ENCODE assay signal across 8 cellular contexts in the genomic region with DNA sequence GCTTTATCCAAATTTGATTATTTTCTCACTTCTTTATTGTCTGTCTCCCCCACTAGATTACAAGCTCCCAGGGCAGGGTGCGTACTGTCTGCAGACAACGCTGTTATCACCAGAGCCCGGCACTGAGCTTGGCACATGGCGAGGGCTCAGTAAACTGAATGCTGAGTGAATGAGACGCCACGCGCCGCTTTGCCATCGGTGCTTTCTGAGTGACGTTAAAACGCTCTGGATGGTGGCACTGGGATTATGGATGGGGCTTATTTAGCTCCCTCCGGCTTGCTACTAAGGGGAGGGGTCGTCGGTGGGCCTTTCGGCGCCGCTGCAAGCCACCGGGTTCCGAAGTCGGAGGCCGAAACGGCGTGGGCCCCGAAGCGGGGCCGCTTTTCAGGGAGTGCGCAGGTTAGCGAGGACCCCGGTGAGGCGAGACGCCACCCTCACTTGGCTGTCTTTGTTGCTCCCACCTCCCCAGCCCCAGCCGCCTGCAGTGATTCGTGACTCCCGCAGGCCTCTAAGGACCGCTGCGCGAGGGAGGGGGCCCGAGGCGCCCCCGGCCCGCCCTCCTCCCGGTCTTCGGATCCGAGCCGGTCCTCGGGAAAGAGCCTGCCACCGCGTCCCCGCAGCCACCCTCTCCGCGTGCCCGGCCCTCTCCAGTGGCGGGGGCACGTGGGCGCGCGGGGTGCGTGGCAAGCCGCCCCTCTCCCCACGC. TPM values are rescaled to one million over a fixed set of nuclear protein-coding genes. Genes with fewer than 3 reads are reported as not detected.
A peak's percentile ranks its signal among the peaks of the same experiment; 100 is the strongest.
DNase-seq lines count a peak whose midpoint lies in the region; ATAC-seq and TF ChIP-seq lines count a peak whose summit lies in the region.

No MANE protein-coding gene starts in this region.

- ATAC-seq in activated T-cell treated with anti-CD3 and anti-CD28 coated beads, Interleukin-2, amount 50 U/mL, for 72 hours (replicated peaks in 1 of 2) = peak; percentile 51 to 58
- ATAC-seq in gastroesophageal sphincter (peak; percentile 43), HG03565 (IDR thresholded peaks at IDR 0.05; ENCODE audit: unreplicated experiment) (no peak)

- no peak for TF ChIP-seq CTCF in gastroesophageal sphincter (IDR thresholded peaks at IDR 0.05)

- POLR2A ChIA-PET in CD4-positive, alpha-beta memory T cell (lab: Charles Lee; ENCODE audit: partially characterized antibody) = interaction anchor here (0.6 to 1.9 kb wide), 5 partner anchors 58 to 173 kb away, joined by 3 to 6 read pairs (median 3); no protein-coding TSS in a partner anchor

- H3K27me3 Mint-ChIP-seq in CD4-positive, alpha-beta memory T cell = no peaks in the 10 kb centered on the region
- H3K27me3 Mint-ChIP-seq in activated T-cell treated with anti-CD3 and anti-CD28 coated beads, Interleukin-2, amount 50 U/mL, for 72 hours (ENCODE audit: low read depth) = peaks cover 34% of the 10 kb centered on the region

- CTCF ChIA-PET in CD4-positive, alpha-beta memory T cell (lab: Charles Lee; ENCODE audit: partially characterized antibody) = interaction anchor here (1.2 kb wide), 1 partner anchor 119 kb away, joined by 3 read pairs; no protein-coding TSS in a partner anchor

- peak in 4 of 5 donors; percentile 13 to 44 (median 20) for DNase-seq in CD4-positive, alpha-beta memory T cell
- DNase-seq in Jurkat, Clone E6-1 (ENCODE audit: low read depth, low spot score) = no peak
- peak; percentile 4 to 10 for DNase-seq in activated T-cell treated with anti-CD3 and anti-CD28 coated beads, Interleukin-2, amount 50 U/mL, for 72 hours
- DNase-seq in posterior cingulate gyrus = peak in 8 of 10 donors; percentile 15 to 88 (median 46)
- DNase-seq in GM19240 (ENCODE audit: insufficient read length, low spot score) = no peak
- no peak for DNase-seq in GM03348 (ENCODE audit: low spot score)

- H3K27me3 ChIP-seq in CD4-positive, alpha-beta memory T cell (ENCODE audit: insufficient read depth, low read length) = no peaks in the 10 kb centered on the region
- H3K27me3 ChIP-seq in gastroesophageal sphincter = no peaks in the 10 kb centered on the region

- H3K27ac ChIP-seq in CD4-positive, alpha-beta memory T cell (ENCODE audit: low read depth, low read length) = peak overlapping the region; percentile 62
- peak overlapping the region; percentile 93 to 100 (median 96) for H3K27ac ChIP-seq in gastroesophageal sphincter

- H3K36me3 ChIP-seq in CD4-positive, alpha-beta memory T cell (ENCODE audit: insufficient read depth, low read length) = no peaks in the 10 kb centered on the region
- H3K36me3 ChIP-seq in gastroesophageal sphincter = no peaks in the 10 kb centered on the region

- WGBS in gastroesophageal sphincter (ENCODE audit: low coverage in 1 of 2), 2 donors = no CpG with 5 or more reads among the region's 60 CpGs

- peaks cover 22 to 57% (median 42%) of the 10 kb centered on the region in 4 donors for H3K4me1 Mint-ChIP-seq in CD4-positive, alpha-beta memory T cell
- H3K4me1 Mint-ChIP-seq in activated T-cell treated with anti-CD3 and anti-CD28 coated beads, Interleukin-2, amount 50 U/mL, for 72 hours (ENCODE audit: low read depth) = peaks cover 27% of the 10 kb centered on the region

- intact Hi-C loops in CD4-positive, alpha-beta memory T cell (cut with micrococcal nuclease) = loop anchor here (5.0 to 10.0 kb wide), 4 partner anchors 58 to 351 kb away; partner anchors contain the start of genes HTATSF1 and MMGT1
- intact Hi-C loops in posterior cingulate gyrus (cut with DNase I) = loop anchor here (10.0 kb wide), 1 partner anchor 72 kb away; no protein-coding TSS in a partner anchor

- no peaks in the 10 kb centered on the region for H3K9me3 ChIP-seq in CD4-positive, alpha-beta memory T cell (ENCODE audit: control insufficient read depth in 1 of 2, low read length in 2 of 2)
- H3K9me3 ChIP-seq in gastroesophageal sphincter = no peaks in the 10 kb centered on the region

- peaks cover 33% of the 10 kb centered on the region for H3K4me1 ChIP-seq in CD4-positive, alpha-beta memory T cell (ENCODE audit: insufficient read depth, low read length)
- H3K4me1 ChIP-seq in gastroesophageal sphincter = peaks cover 0 to 2% (median 0%) of the 10 kb centered on the region in 3 donors

- peak overlapping the region; percentile 81 to 96 (median 91) for H3K27ac Mint-ChIP-seq in CD4-positive, alpha-beta memory T cell
- peak overlapping the region; percentile 15 for H3K27ac Mint-ChIP-seq in activated T-cell treated with anti-CD3 and anti-CD28 coated beads, Interleukin-2, amount 50 U/mL, for 72 hours

- peak overlapping the region; percentile 52 to 65 for H3K4me3 ChIP-seq in CD4-positive, alpha-beta memory T cell (ENCODE audit: low read length in 2 of 2)
- H3K4me3 ChIP-seq in Jurkat, Clone E6-1 (ENCODE audit: low read length) = peak overlapping the region; percentile 55
- peak overlapping the region; percentile 87 to 98 for H3K4me3 ChIP-seq in gastroesophageal sphincter

- H3K9me3 Mint-ChIP-seq in CD4-positive, alpha-beta memory T cell = no peaks in the 10 kb centered on the region
- peaks cover 0 to 1% of the 10 kb centered on the region in 2 donors for H3K9me3 Mint-ChIP-seq in activated T-cell treated with anti-CD3 and anti-CD28 coated beads, Interleukin-2, amount 50 U/mL, for 72 hours

- TF ChIP-seq POLR2A in gastroesophageal sphincter (IDR thresholded peaks at IDR 0.05) = peak in 1 of 2 donors; percentile 55

- peak overlapping the region; percentile 87 to 93 (median 90) for H3K4me3 Mint-ChIP-seq in CD4-positive, alpha-beta memory T cell
- peak overlapping the region; percentile 88 to 90 for H3K4me3 Mint-ChIP-seq in activated T-cell treated with anti-CD3 and anti-CD28 coated beads, Interleukin-2, amount 50 U/mL, for 72 hours

- no peaks in the 10 kb centered on the region for H3K36me3 Mint-ChIP-seq in CD4-positive, alpha-beta memory T cell
- no peaks in the 10 kb centered on the region for H3K36me3 Mint-ChIP-seq in activated T-cell treated with anti-CD3 and anti-CD28 coated beads, Interleukin-2, amount 50 U/mL, for 72 hours (ENCODE audit: insufficient read depth in 2 of 2)

- TF ChIP-seq EP300 in gastroesophageal sphincter (IDR thresholded peaks at IDR 0.05) = no peak

RNA-seq across cellular contexts. Expression of gene FHL1, which starts 0.6 kb away (rescaled TPM):
- total RNA-seq in CD4-positive, alpha-beta memory T cell = 10 to 100 TPM; 32.3 to 32.8 TPM
- 10 to 100 TPM; 55.5 to 58.3 TPM for polyA plus RNA-seq in CD4-positive, alpha-beta memory T cell
- 39.0 TPM for polyA plus RNA-seq in Jurkat, Clone E6-1 (2012; ENCODE audit: insufficient read depth, insufficient read length)
- total RNA-seq in activated T-cell treated with anti-CD3 and anti-CD28 coated beads, Interleukin-2, amount 50 U/mL, for 72 hours = 10 to 100 TPM; 15.7 to 18.7 TPM
- 1,000 to 10,000 TPM; 2,495 to 4,363 (median 3,004) TPM for total RNA-seq in gastroesophageal sphincter

Comparison
In these comparisons a context has a peak if more than half of its experiments do, and no peak if none do; other contexts are left out.
1. DNase-seq: peak in CD4-positive, alpha-beta memory T cell (4 of 5), activated T-cell treated with anti-CD3 and anti-CD28 coated beads, Interleukin-2, amount 50 U/mL, for 72 hours (2 of 2) and posterior cingulate gyrus (8 of 10); none in Jurkat, Clone E6-1 (single experiment), GM19240 (single experiment) and GM03348 (single experiment).
2. RNA of gene FHL1, which starts 0.6 kb away (total RNA-seq): 2,495 to 4,363 TPM in gastroesophageal sphincter; 32.3 to 32.8 TPM in CD4-positive, alpha-beta memory T cell and 15.7 to 18.7 TPM in activated T-cell treated with anti-CD3 and anti-CD28 coated beads, Interleukin-2, amount 50 U/mL, for 72 hours; every median in the first group is over 10 times any median in the second.
3. Peak in every context shown above with its lines, with median percentiles within 50 percentile points of each other: H3K4me3 ChIP-seq.